In the genomic region with DNA sequence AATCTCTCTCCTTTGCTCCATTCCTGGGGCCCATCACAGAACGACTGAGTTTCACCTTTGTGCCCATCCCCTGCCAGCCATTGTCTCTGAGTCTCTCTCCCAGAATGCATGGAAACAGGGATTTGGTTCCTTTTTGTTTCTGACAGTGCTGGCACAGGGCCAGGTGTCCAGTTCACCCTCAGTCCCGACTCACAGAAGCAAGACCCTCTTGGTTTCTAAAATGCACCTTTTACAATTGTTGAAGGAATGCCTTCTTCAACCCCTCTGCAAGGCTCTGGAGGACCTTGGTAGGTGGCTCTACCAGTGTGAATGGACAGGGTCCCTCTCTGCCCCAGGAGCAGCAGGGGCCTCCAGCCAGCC, we compare ENCODE assay signal across 30 cellular contexts. TPM values are rescaled to one million over a fixed set of nuclear protein-coding genes. Genes with fewer than 3 reads are reported as not detected.
"Had no signal": no experiment of that assay in that cellular context is flagged by ENCODE, and none has a peak within 500 bp of the region (broad histone marks: within the 10 kb centered on the region; RNA-seq: fewer than 3 reads in every experiment).

No MANE protein-coding gene starts in this region.

- FAIRE-seq: astrocyte, endometrium, frontal cortex, urothelium cell line had no signal

- H3K4me1 Mint-ChIP-seq: activated CD4-positive, alpha-beta T cell treated with anti-CD3 and anti-CD28 coated beads, Interleukin-2, amount 10 ng/mL, durations not matched to agents 7 days and 5 days had no signal

- H3K36me3 Mint-ChIP-seq: naive thymus-derived CD8-positive, alpha-beta T cell; neural progenitor cell had no signal

- H3K4me3 ChIP-seq: neural progenitor cell, testis had no signal

- H3K9ac ChIP-seq: neural progenitor cell had no signal

- H3K4me2 ChIP-seq: neural progenitor cell had no signal

- ATAC-seq: left cardiac atrium; left ventricle myocardium superior; naive thymus-derived CD8-positive, alpha-beta T cell had no signal

- H3K4me3 Mint-ChIP-seq: activated CD4-positive, alpha-beta memory T cell treated with anti-CD3 and anti-CD28 coated beads, Interleukin-2, amount 10 ng/mL, durations not matched to agents 7 days and 5 days; activated CD4-positive, alpha-beta T cell treated with anti-CD3 and anti-CD28 coated beads, Interleukin-2, amount 10 ng/mL, durations not matched to agents 7 days and 5 days; activated T-cell treated with anti-CD3 and anti-CD28 coated beads, Interleukin-2, amount 50 U/mL, for 24 hours; dendritic cell treated with granulocyte-macrophage colony-stimulating factor and Interleukin-4, amounts not matched to agents 40 ng/mL and 50 ng/mL, for 4 days; naive thymus-derived CD8-positive, alpha-beta T cell; neural progenitor cell had no signal

- H3K27ac Mint-ChIP-seq: activated CD4-positive, alpha-beta memory T cell treated with anti-CD3 and anti-CD28 coated beads, Interleukin-2, amount 10 ng/mL, durations not matched to agents 7 days and 5 days; activated CD4-positive, alpha-beta T cell treated with anti-CD3 and anti-CD28 coated beads, Interleukin-2, amount 10 ng/mL, durations not matched to agents 7 days and 5 days; activated T-cell treated with anti-CD3 and anti-CD28 coated beads, Interleukin-2, amount 50 U/mL, for 24 hours; dendritic cell treated with granulocyte-macrophage colony-stimulating factor and Interleukin-4, amounts not matched to agents 40 ng/mL and 50 ng/mL, for 4 days; naive thymus-derived CD8-positive, alpha-beta T cell; neural progenitor cell had no signal

- H3K27me3 Mint-ChIP-seq: activated CD4-positive, alpha-beta memory T cell treated with anti-CD3 and anti-CD28 coated beads, Interleukin-2, amount 10 ng/mL, durations not matched to agents 7 days and 5 days; activated CD4-positive, alpha-beta T cell treated with anti-CD3 and anti-CD28 coated beads, Interleukin-2, amount 10 ng/mL, durations not matched to agents 7 days and 5 days had no signal

- DNase-seq: activated CD4-positive, alpha-beta memory T cell treated with anti-CD3 and anti-CD28 coated beads, Interleukin-2, amount 10 ng/mL, durations not matched to agents 7 days and 5 days; activated CD4-positive, alpha-beta T cell treated with anti-CD3 and anti-CD28 coated beads for 1 hour; activated CD4-positive, alpha-beta T cell treated with anti-CD3 and anti-CD28 coated beads, Interleukin-2, amount 10 ng/mL, durations not matched to agents 7 days and 5 days; activated CD8-positive, alpha-beta memory T cell treated with anti-CD3 and anti-CD28 coated beads, Interleukin-2, amount 50 U/mL, for 48 hours; activated gamma-delta T cell; activated naive CD4-positive, alpha-beta T cell treated with anti-CD3 and anti-CD28 coated beads, Interleukin-2, amount 50 U/mL, for 16 hours; activated T-cell treated with anti-CD3 and anti-CD28 coated beads, Interleukin-2, amount 50 U/mL, for 24 hours; amniotic stem cell; brain microvascular endothelial cell; caudate nucleus; effector CD4-positive, alpha-beta T cell; glutamatergic neuron; islet precursor cell; left cardiac atrium; midbrain; occipital lobe; right cardiac atrium; stimulated activated CD4-positive, alpha-beta T cell treated with anti-CD3 and anti-CD28 coated beads, Interleukin-2, amount 100 ng/mL, for 48 hours; stimulated activated naive CD4-positive, alpha-beta T cell treated with Interleukin-2 at 50 U/mL for 16 hours; T-helper 2 cell; testis; trophoblast cell had no signal

- H2AFZ ChIP-seq: neural progenitor cell had no signal

- H3K27me3 ChIP-seq: brain microvascular endothelial cell, neural progenitor cell, testis had no signal

- H3K9me3 Mint-ChIP-seq: activated CD4-positive, alpha-beta memory T cell treated with anti-CD3 and anti-CD28 coated beads, Interleukin-2, amount 10 ng/mL, durations not matched to agents 7 days and 5 days; activated CD4-positive, alpha-beta T cell treated with anti-CD3 and anti-CD28 coated beads, Interleukin-2, amount 10 ng/mL, durations not matched to agents 7 days and 5 days; activated T-cell treated with anti-CD3 and anti-CD28 coated beads, Interleukin-2, amount 50 U/mL, for 24 hours; dendritic cell treated with granulocyte-macrophage colony-stimulating factor and Interleukin-4, amounts not matched to agents 40 ng/mL and 50 ng/mL, for 4 days; naive thymus-derived CD8-positive, alpha-beta T cell had no signal

- H3K4me1 ChIP-seq: testis had no signal

- H3K36me3 ChIP-seq: brain microvascular endothelial cell, neural progenitor cell had no signal

- H3K9me3 ChIP-seq: testis had no signal

- H3K27ac ChIP-seq: brain microvascular endothelial cell, neural progenitor cell, testis had no signal

RNA-seq across cellular contexts. Expression of gene MYEOV, which starts 5.1 kb away (rescaled TPM):
- total RNA-seq: activated CD4-positive, alpha-beta memory T cell treated with anti-CD3 and anti-CD28 coated beads, Interleukin-2, amount 10 ng/mL, durations not matched to agents 7 days and 5 days; activated CD4-positive, alpha-beta T cell treated with anti-CD3 and anti-CD28 coated beads, Interleukin-2, amount 10 ng/mL, durations not matched to agents 7 days and 5 days; astrocyte; frontal cortex; left ventricle myocardium superior; naive thymus-derived CD8-positive, alpha-beta T cell; occipital lobe had no signal
- polyA plus RNA-seq: naive thymus-derived CD8-positive, alpha-beta T cell; right cardiac atrium had no signal
